In genomic region chr5:37133939-37134338, GRCh38 we compare ENCODE assay signal across 16 cellular contexts.
DNase-seq lines count a peak whose midpoint lies in the region; ATAC-seq and TF ChIP-seq lines count a peak whose summit lies in the region.
"Had no signal": no experiment of that assay in that cellular context is flagged by ENCODE, and none has a peak within 500 bp of the region (broad histone marks: within the 10 kb centered on the region; RNA-seq: fewer than 3 reads in every experiment).

No MANE protein-coding gene starts in this region.

- POLR2A ChIA-PET in BJ (lab: Charles Lee): interaction anchor here (0.6 kb wide), 1 partner anchor 14 kb away, joined by 3 read pairs; no protein-coding TSS in a partner anchor

- no peak overlapping the region for H3K4me3 ChIP-seq in BJ (ENCODE audit: low read depth, low read length)
- H3K4me3 ChIP-seq: heart right ventricle, Peyer's patch, suprapubic skin had no signal

- no peaks in the 10 kb centered on the region; the same call in 1 of the 2 replicates for H3K36me3 ChIP-seq in BJ (ENCODE audit: control insufficient read depth, insufficient read depth, low read length)

- peak; percentile 6 for DNase-seq in BJ (ENCODE audit: low read depth)
- DNase-seq in M059J (ENCODE audit: low read depth): peak; percentile 45
- DNase-seq in dermis blood vessel endothelial cell: peak; percentile 51
- DNase-seq in lung microvascular endothelial cell (ENCODE audit: low read depth in 2 of 2): peak; percentile 50 to 54
- no peak for DNase-seq in GOT3 (lab: John Stamatoyannopoulos, UW)
- no peak for DNase-seq in stimulated activated CD8-positive, alpha-beta memory T cell treated with anti-CD3 and anti-CD28 coated beads, Interleukin-4, amount 100 ng/mL, for 48 hours
- DNase-seq: activated CD8-positive, alpha-beta T cell treated with anti-CD3 and anti-CD28 coated beads for 36 hours; heart right ventricle; NCI-H82; nucleus accumbens; Peyer's patch; stimulated activated CD4-positive, alpha-beta T cell treated with anti-CD3 and anti-CD28 coated beads, Interleukin-2, amount 100 ng/mL, for 24 hours had no signal

- ATAC-seq in HG03039 (IDR thresholded peaks at IDR 0.05; ENCODE audit: unreplicated experiment): no peak
- no peak for ATAC-seq in GM21423 (IDR thresholded peaks at IDR 0.05; ENCODE audit: unreplicated experiment)
- ATAC-seq: activated CD8-positive, alpha-beta T cell treated with anti-CD3 and anti-CD28 coated beads for 36 hours; heart right ventricle; sciatic nerve had no signal

- CTCF ChIA-PET in BJ (lab: Yijun Ruan, JAX): no interaction called here

- no peak for TF ChIP-seq CTCF in BJ (IDR thresholded peaks at IDR 0.05; ENCODE audit: insufficient read depth, low read depth, low read length)

- H3K27me3 ChIP-seq in BJ (ENCODE audit: control insufficient read depth, insufficient read depth, low read length): no peaks in the 10 kb centered on the region
- H3K27me3 ChIP-seq: heart right ventricle, Peyer's patch, suprapubic skin had no signal

Comparison
In these comparisons a context has a peak if more than half of its experiments do, and no peak if none do; other contexts are left out.
1. DNase-seq: peak in BJ (single experiment), M059J (single experiment), dermis blood vessel endothelial cell (single experiment) and lung microvascular endothelial cell (2 of 2); none in GOT3 (single experiment) and stimulated activated CD8-positive, alpha-beta memory T cell treated with anti-CD3 and anti-CD28 coated beads, Interleukin-4, amount 100 ng/mL, for 48 hours (single experiment).